Comparison of ENCODE assay signal across 8 cellular contexts in the genomic region with DNA sequence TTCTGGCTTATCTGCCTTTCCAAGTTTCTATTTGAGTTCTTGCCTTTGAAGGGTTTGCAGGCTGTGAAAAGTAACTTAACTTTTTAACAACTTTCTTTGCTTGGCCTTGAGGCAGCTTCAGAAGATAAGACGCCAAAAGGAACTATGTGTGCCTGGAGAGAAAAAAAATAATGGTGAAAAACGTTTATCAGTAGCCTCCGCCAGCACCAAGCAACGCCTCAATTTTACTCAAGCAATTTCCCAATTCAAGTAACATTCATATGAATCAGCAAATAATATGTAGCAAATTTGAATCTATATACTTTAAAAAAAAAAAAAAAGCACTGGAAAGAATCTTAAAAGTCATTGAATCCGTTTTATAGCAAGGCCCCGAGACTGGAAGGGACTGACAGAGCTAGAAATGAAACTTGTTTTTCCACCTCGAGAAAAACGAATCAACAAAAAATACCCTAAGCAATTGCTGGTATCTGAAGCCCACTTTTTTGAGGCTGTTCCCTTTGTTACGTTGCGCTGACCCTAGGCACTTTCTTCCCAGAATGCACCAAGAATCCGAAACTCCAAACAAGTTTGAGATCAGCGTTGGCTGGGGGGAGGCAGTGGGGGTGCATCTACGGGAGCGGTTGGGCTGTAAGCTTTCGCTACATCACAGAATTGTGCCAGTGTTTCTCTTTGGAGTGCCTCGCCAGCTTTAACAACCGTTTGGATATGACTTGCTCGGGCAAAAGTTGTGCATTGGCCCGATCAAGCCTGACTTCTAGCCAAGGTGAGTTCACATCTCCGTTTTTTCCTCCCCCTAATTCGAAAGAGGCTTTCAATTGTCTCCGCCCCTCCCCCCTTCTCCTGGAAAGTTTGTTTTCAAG. TPM values are rescaled to one million over a fixed set of nuclear protein-coding genes. Genes with fewer than 3 reads are reported as not detected.
DNase-seq lines count a peak whose midpoint lies in the region; ATAC-seq and TF ChIP-seq lines count a peak whose summit lies in the region.

No MANE protein-coding gene starts in this region.

- H3K36me3 ChIP-seq in cardiac muscle cell (no peaks in the 10 kb centered on the region), endodermal cell (ENCODE audit: control insufficient read depth, insufficient read depth, low read length) (peaks cover 1% of the 10 kb centered on the region)

- no peaks in the 10 kb centered on the region for H3K9me3 Mint-ChIP-seq in endodermal cell
- no peaks in the 10 kb centered on the region for H3K9me3 Mint-ChIP-seq in naive thymus-derived CD8-positive, alpha-beta T cell

- peak overlapping the region; percentile 96 for H3K4me3 Mint-ChIP-seq in T-helper 17 cell
- H3K4me3 Mint-ChIP-seq in endodermal cell, result peak overlapping the region; percentile 100
- H3K4me3 Mint-ChIP-seq in naive thymus-derived CD8-positive, alpha-beta T cell, result peak overlapping the region; percentile 88 to 99 (median 97)

- peak overlapping the region; percentile 94 for H3K27ac ChIP-seq in cardiac muscle cell
- H3K27ac ChIP-seq in endodermal cell (ENCODE audit: low read depth, low read length), result peak overlapping the region; percentile 100

- H3K27ac Mint-ChIP-seq in T-helper 17 cell (peak overlapping the region; percentile 100), endodermal cell (peak overlapping the region; percentile 100)
- H3K27ac Mint-ChIP-seq in naive thymus-derived CD8-positive, alpha-beta T cell, result peak overlapping the region; percentile 98 to 100 (median 100)

- peak overlapping the region; percentile 99 for H3K9ac ChIP-seq in endodermal cell (ENCODE audit: extremely low read depth, low read length, poor library complexity, severe bottlenecking)

- POLR2A ChIA-PET in naive thymus-derived CD8-positive, alpha-beta T cell (lab: Charles Lee), result interaction anchor here (0.5 to 8.3 kb wide), 21 partner anchors 7 to 1859 kb away, joined by 3 to 112 read pairs (median 4); partner anchors contain the start of genes MYL12A, MYL12B and ZBTB14

- DNase-seq in cardiac muscle cell (ENCODE audit: low read depth in 1 of 2, low spot score in 1 of 2) (peak in 1 of 2 donors; percentile 88), left cardiac atrium (no peak), T-helper 17 cell (peak in 1 of 3 donors; percentile 13), endodermal cell (no peak), GDM1 (lab: John Stamatoyannopoulos, UW) (no peak), HT-29 (ENCODE audit: low spot score) (no peak)
- DNase-seq in naive thymus-derived CD8-positive, alpha-beta T cell, result peak in 4 of 10 donors; percentile 7 to 26 (median 14)
- DNase-seq in activated effector memory CD4-positive, alpha-beta T cell treated with Interleukin-2 at 50 U/mL for 16 hours, result no peak

- H3K36me3 Mint-ChIP-seq in T-helper 17 cell (ENCODE audit: low read depth) (no peaks in the 10 kb centered on the region), endodermal cell (ENCODE audit: low read depth) (peaks cover 21% of the 10 kb centered on the region)
- no peaks in the 10 kb centered on the region for H3K36me3 Mint-ChIP-seq in naive thymus-derived CD8-positive, alpha-beta T cell

- H3K4me1 Mint-ChIP-seq in T-helper 17 cell (peaks cover 21% of the 10 kb centered on the region), endodermal cell (peaks cover 33% of the 10 kb centered on the region)
- H3K4me1 Mint-ChIP-seq in naive thymus-derived CD8-positive, alpha-beta T cell, result peaks cover 7 to 29% (median 19%) of the 10 kb centered on the region in 4 donors

- TF ChIP-seq CTCF in cardiac muscle cell (IDR thresholded peaks at IDR 0.05; ENCODE audit: low read depth, low read length), result no peak
- no peak for TF ChIP-seq CTCF in endodermal cell (conservative IDR thresholded peaks at IDR 0.05)

- H3K27me3 ChIP-seq in cardiac muscle cell, result no peaks in the 10 kb centered on the region
- H3K27me3 ChIP-seq in endodermal cell (ENCODE audit: control insufficient read depth, insufficient read depth, low read length, poor library complexity, severe bottlenecking), result no peaks in the 10 kb centered on the region

- 2 to 6% methylated on average over 17 to 18 of the region's 22 CpGs for WGBS in endodermal cell (ENCODE audit: insufficient coverage in 1 of 2, insufficient read length in 1 of 2), 2 experiments

- no peaks in the 10 kb centered on the region for H3K27me3 Mint-ChIP-seq in T-helper 17 cell
- no peaks in the 10 kb centered on the region for H3K27me3 Mint-ChIP-seq in endodermal cell (ENCODE audit: insufficient read depth)
- peaks cover 0 to 3% (median 0%) of the 10 kb centered on the region in 5 donors for H3K27me3 Mint-ChIP-seq in naive thymus-derived CD8-positive, alpha-beta T cell

- peaks cover 14% of the 10 kb centered on the region for H3K4me1 ChIP-seq in cardiac muscle cell (ENCODE audit: low read depth)
- H3K4me1 ChIP-seq in endodermal cell (ENCODE audit: control insufficient read depth, insufficient read depth, low read length), result peaks cover 14% of the 10 kb centered on the region

- H3K9me3 ChIP-seq in cardiac muscle cell (ENCODE audit: low read depth) (no peaks in the 10 kb centered on the region), T-helper 17 cell (ENCODE audit: control insufficient read depth, low read length, poor library complexity, severe bottlenecking) (no peaks in the 10 kb centered on the region), endodermal cell (ENCODE audit: control insufficient read depth, low read length) (no peaks in the 10 kb centered on the region)

- intact Hi-C loops in left cardiac atrium (cut with DNase I), result loop anchor here in 1 of 2 donors (5.0 kb wide), 1 partner anchor 145 kb away; no protein-coding TSS in a partner anchor

- H3K4me3 ChIP-seq in cardiac muscle cell, result peak overlapping the region; percentile 97
- H3K4me3 ChIP-seq in endodermal cell (ENCODE audit: low read length), result peak overlapping the region; percentile 96

- ATAC-seq in left cardiac atrium, result no peak
- ATAC-seq in T-helper 17 cell, result no peak
- ATAC-seq in naive thymus-derived CD8-positive, alpha-beta T cell, result no peak

RNA-seq across cellular contexts. Expression of gene TGIF1, which starts 2.7 kb away (rescaled TPM):
- total RNA-seq in cardiac muscle cell (43.0 and 62.7 TPM in 2 replicates), left cardiac atrium (10 to 100 TPM; 12.0 to 22.9 TPM), T-helper 17 cell (10 to 100 TPM; 56.3 to 71.7 TPM), endodermal cell (100 to 1,000 TPM; 417 to 575 TPM)
- 41.2 and 62.8 TPM in 2 replicates for polyA plus RNA-seq in cardiac muscle cell
- polyA plus RNA-seq in endodermal cell (2013, experiment 1 of 2), result 177 TPM
- 176 TPM for polyA plus RNA-seq in endodermal cell (2013, experiment 2 of 2)
- 10 to 100 TPM; 80.1 to 83.6 TPM for total RNA-seq in naive thymus-derived CD8-positive, alpha-beta T cell
- polyA plus RNA-seq in naive thymus-derived CD8-positive, alpha-beta T cell, result 10 to 100 TPM; 17.4 to 39.7 (median 31.6) TPM
- total RNA-seq in HT-29 (2014; rRNA removed; shearing (Covaris generic)), result 241 and 264 TPM in 2 replicates
